ENCODE assay signal across 28 cellular contexts in the genomic region with DNA sequence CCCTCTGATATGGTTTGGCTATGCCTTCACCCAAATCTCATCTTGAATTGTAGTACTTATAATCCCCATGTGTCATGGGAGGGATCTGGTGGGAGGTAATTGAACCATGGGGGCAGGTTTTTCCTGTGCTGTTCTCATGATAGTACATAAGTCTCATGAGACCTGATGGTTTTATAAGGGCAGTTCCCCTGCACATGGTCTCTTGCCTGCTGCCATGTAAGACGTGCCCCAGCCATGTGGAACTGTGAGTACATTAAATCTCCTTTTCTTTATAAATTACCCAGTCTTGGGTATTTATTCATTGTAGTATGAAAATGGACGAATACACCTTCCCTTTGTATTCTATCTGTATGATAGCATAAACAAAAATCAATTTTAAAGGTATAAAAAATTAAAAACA.
"Had no signal": no experiment of that assay in that cellular context is flagged by ENCODE, and none has a peak within 500 bp of the region (broad histone marks: within the 10 kb centered on the region; RNA-seq: fewer than 3 reads in every experiment).

No MANE protein-coding gene starts in this region.

- H3K27me3 Mint-ChIP-seq: dendritic cell treated with granulocyte-macrophage colony-stimulating factor and Interleukin-4, amounts not matched to agents 40 ng/mL and 50 ng/mL, for 4 days; effector memory CD8-positive, alpha-beta T cell had no signal

- DNase-seq: colonic mucosa; cortex of kidney; dermis blood vessel endothelial cell; dorsolateral prefrontal cortex; effector CD4-positive, alpha-beta T cell; effector CD8-positive, alpha-beta T cell; effector memory CD4-positive, alpha-beta T cell; effector memory CD8-positive, alpha-beta T cell; erythroblast; esophagus squamous epithelium; foreskin fibroblast; foreskin keratinocyte; foreskin melanocyte; gastrocnemius medialis; glutamatergic neuron; head of caudate nucleus; heart left ventricle; heart right ventricle had no signal

- H3K4me1 ChIP-seq: colonic mucosa, esophagus muscularis mucosa, esophagus squamous epithelium, foreskin keratinocyte, gastrocnemius medialis, gastroesophageal sphincter, heart left ventricle, heart right ventricle had no signal

- ATAC-seq: effector memory CD8-positive, alpha-beta T cell; foreskin keratinocyte; gastrocnemius medialis; gastroesophageal sphincter; heart left ventricle; heart right ventricle had no signal

- H3K4me3 Mint-ChIP-seq: dendritic cell treated with granulocyte-macrophage colony-stimulating factor and Interleukin-4, amounts not matched to agents 40 ng/mL and 50 ng/mL, for 4 days; effector memory CD8-positive, alpha-beta T cell; endodermal cell had no signal

- H3K27ac Mint-ChIP-seq: dendritic cell treated with granulocyte-macrophage colony-stimulating factor and Interleukin-4, amounts not matched to agents 40 ng/mL and 50 ng/mL, for 4 days; effector memory CD8-positive, alpha-beta T cell; endodermal cell had no signal

- H3K27me3 ChIP-seq: colonic mucosa, dorsolateral prefrontal cortex, esophagus muscularis mucosa, esophagus squamous epithelium, foreskin keratinocyte, gastrocnemius medialis, gastroesophageal sphincter, heart left ventricle, heart right ventricle had no signal

- H3K9me3 ChIP-seq: colonic mucosa, esophagus muscularis mucosa, esophagus squamous epithelium, gastrocnemius medialis, gastroesophageal sphincter, heart left ventricle, heart right ventricle had no signal

- H3K4me3 ChIP-seq: colonic mucosa, coronary artery, dorsolateral prefrontal cortex, esophagus muscularis mucosa, esophagus squamous epithelium, gastrocnemius medialis, gastroesophageal sphincter, heart left ventricle, heart right ventricle had no signal

- H3K27ac ChIP-seq: colonic mucosa, coronary artery, dorsolateral prefrontal cortex, epithelial cell of prostate, esophagus muscularis mucosa, esophagus squamous epithelium, foreskin keratinocyte, gastrocnemius medialis, gastroesophageal sphincter, heart left ventricle, heart right ventricle had no signal

- FAIRE-seq: colon, endometrium, endothelial cell of umbilical vein, frontal cortex had no signal

- H3K36me3 ChIP-seq: colonic mucosa, esophagus muscularis mucosa, esophagus squamous epithelium, gastrocnemius medialis, gastroesophageal sphincter, heart left ventricle, heart right ventricle had no signal

- H3K9me3 Mint-ChIP-seq: dendritic cell treated with granulocyte-macrophage colony-stimulating factor and Interleukin-4, amounts not matched to agents 40 ng/mL and 50 ng/mL, for 4 days had no signal
